ENCODE assay signal across 9 cellular contexts in the genomic region with DNA sequence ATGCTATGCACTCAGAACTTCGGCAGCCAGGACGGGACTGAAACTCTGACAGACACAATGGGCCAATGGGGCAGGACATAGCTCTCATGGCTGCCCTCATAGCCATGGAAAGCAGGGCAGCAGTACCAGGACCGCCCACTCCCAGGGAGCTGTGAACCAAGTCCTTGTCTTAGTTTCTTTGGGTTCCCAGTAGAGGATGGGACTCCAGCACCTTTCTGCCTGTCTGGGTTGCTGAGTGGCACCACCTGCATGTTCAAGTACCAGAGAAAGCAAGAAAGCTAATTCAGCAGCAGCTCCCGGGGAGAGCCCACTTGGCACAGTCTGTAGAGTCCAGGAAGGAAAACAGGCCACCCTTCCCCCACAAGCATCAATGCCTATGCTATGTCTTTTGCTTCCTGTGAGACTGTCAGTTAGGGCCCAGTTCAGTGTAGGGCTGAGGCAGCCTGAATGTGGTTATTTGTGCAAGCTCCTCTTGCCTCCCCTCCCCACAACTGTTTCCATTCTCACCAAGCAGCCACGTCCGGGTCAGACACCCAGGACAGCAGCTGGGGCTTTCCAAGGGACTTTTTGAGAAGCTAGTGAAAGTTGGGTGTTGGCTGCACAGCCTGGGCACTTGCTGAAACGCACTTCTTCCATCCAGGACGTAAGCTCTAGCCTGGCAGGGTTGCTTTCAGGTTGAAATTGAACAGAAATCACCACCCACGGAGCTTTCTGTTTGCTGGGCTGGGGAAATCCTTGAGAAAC. TPM values are rescaled to one million over a fixed set of nuclear protein-coding genes. Genes with fewer than 3 reads are reported as not detected.
DNase-seq lines count a peak whose midpoint lies in the region; ATAC-seq and TF ChIP-seq lines count a peak whose summit lies in the region.
"Had no signal": no experiment of that assay in that cellular context is flagged by ENCODE, and none has a peak within 500 bp of the region (broad histone marks: within the 10 kb centered on the region; RNA-seq: fewer than 3 reads in every experiment).

No MANE protein-coding gene starts in this region.

- H3K4me3 Mint-ChIP-seq in glutamatergic neuron (ENCODE audit: unreplicated experiment) = no peak overlapping the region

- H3K27ac Mint-ChIP-seq in glutamatergic neuron (ENCODE audit: unreplicated experiment) = no peak overlapping the region

- H3K9me3 Mint-ChIP-seq in glutamatergic neuron (ENCODE audit: unreplicated experiment) = peaks cover 3% of the 10 kb centered on the region

- no peak overlapping the region for H3K4me3 ChIP-seq in RWPE2 (ENCODE audit: severe bottlenecking)
- H3K4me3 ChIP-seq in coronary artery = no peak overlapping the region

- no peaks in the 10 kb centered on the region for H3K9me3 ChIP-seq in RWPE2 (ENCODE audit: severe bottlenecking)

- no peak for DNase-seq in RWPE2 (ENCODE audit: low spot score)
- DNase-seq in activated naive CD4-positive, alpha-beta T cell treated with anti-CD3 and anti-CD28 coated beads, Interleukin-2, amount 50 U/mL, for 16 hours = peak; percentile 85
- peak; percentile 66 for DNase-seq in posterior vena cava (ENCODE audit: low spot score)
- DNase-seq in glutamatergic neuron = no peak
- no peak for DNase-seq in NCI-H1048 (lab: John Stamatoyannopoulos, UW)
- DNase-seq in coronary artery (ENCODE audit: low spot score) = no peak

- no peaks in the 10 kb centered on the region for H3K27me3 ChIP-seq in RWPE2 (ENCODE audit: insufficient read depth, poor library complexity, severe bottlenecking)

- no peak overlapping the region for H3K27ac ChIP-seq in RWPE2 (ENCODE audit: poor library complexity, severe bottlenecking)
- no peak overlapping the region for H3K27ac ChIP-seq in coronary artery
- H3K27ac ChIP-seq: VCaP had no signal

- peak; percentile 58 for TF ChIP-seq POLR2A in GM18526 (IDR thresholded peaks at IDR 0.05; ENCODE audit: extremely low read depth, insufficient read length)

- no peaks in the 10 kb centered on the region for H3K4me1 Mint-ChIP-seq in glutamatergic neuron (ENCODE audit: low read depth, unreplicated experiment)

- peaks cover 47% of the 10 kb centered on the region for H3K36me3 ChIP-seq in RWPE2 (ENCODE audit: low read depth)

- no peaks in the 10 kb centered on the region for H3K27me3 Mint-ChIP-seq in glutamatergic neuron (ENCODE audit: unreplicated experiment)

- peaks cover 2% of the 10 kb centered on the region for H3K4me1 ChIP-seq in RWPE2 (ENCODE audit: insufficient read depth, poor library complexity, severe bottlenecking)

- TF ChIP-seq CTCF in RWPE2 (IDR thresholded peaks at IDR 0.05; ENCODE audit: poor library complexity, severe bottlenecking) (no peak), glutamatergic neuron (IDR thresholded peaks at IDR 0.05; ENCODE audit: partially characterized antibody, unreplicated experiment) (no peak), coronary artery (IDR thresholded peaks at IDR 0.05) (no peak)

- ATAC-seq in HG02970 (IDR thresholded peaks at IDR 0.05; ENCODE audit: low FRiP score, unreplicated experiment) = peak; percentile 75
- peak; percentile 36 for ATAC-seq in RWPE2 (ENCODE audit: low read depth)

- intact Hi-C loops in posterior vena cava (cut with DNase I) = no loop called here

- peaks cover 4% of the 10 kb centered on the region for H3K36me3 Mint-ChIP-seq in glutamatergic neuron (ENCODE audit: unreplicated experiment)

RNA-seq across cellular contexts. Expression of a gene that starts 7.8 kb away (rescaled TPM):
- total RNA-seq in posterior vena cava (10 to 100 TPM; 48.4 to 50.1 TPM), glutamatergic neuron (ENCODE audit: unreplicated experiment) (82.1 TPM)

RNA-seq across cellular contexts. Expression of a gene that starts 15.6 kb away (rescaled TPM):
- total RNA-seq in posterior vena cava (1 to 10 TPM; 8.2 to 10.0 TPM), glutamatergic neuron (ENCODE audit: unreplicated experiment) (39.7 TPM)

Comparison
In these comparisons a context has a peak if more than half of its experiments do, and no peak if none do; other contexts are left out.
1. DNase-seq: peak in activated naive CD4-positive, alpha-beta T cell treated with anti-CD3 and anti-CD28 coated beads, Interleukin-2, amount 50 U/mL, for 16 hours (single experiment) and posterior vena cava (single experiment); none in RWPE2 (single experiment), glutamatergic neuron (single experiment), NCI-H1048 (single experiment) and coronary artery (single experiment).